ENCODE assay signal across 19 cellular contexts in the genomic region with DNA sequence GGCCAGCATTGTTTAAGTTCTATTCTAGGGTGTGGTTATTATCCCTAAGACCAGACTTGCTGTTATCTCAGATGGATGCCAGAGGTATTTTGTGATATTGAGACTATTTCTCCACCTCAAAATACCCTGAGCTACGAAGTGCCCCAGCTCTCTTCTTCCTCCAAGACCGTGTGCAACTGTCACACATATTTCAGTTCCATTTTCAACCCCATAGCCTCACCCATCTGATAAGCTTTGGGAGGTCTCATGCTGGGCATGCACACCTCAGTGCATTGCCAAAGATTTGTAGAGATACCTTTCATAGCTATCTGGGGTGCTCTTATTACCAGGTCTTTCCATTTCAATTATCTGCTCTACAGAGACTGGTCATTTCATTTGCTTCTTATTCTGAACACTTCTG.
"Had no signal": no experiment of that assay in that cellular context is flagged by ENCODE, and none has a peak within 500 bp of the region (broad histone marks: within the 10 kb centered on the region; RNA-seq: fewer than 3 reads in every experiment).

No MANE protein-coding gene starts in this region.

- H3K4me1 ChIP-seq: esophagus muscularis mucosa, foreskin keratinocyte, gastroesophageal sphincter, heart left ventricle, left lung, lower lobe of right lung had no signal

- H3K4me3 ChIP-seq: coronary artery, dorsolateral prefrontal cortex, esophagus muscularis mucosa, gastroesophageal sphincter, heart left ventricle, hepatocyte, left lung, lower lobe of right lung, mucosa of descending colon had no signal

- H3K4me3 Mint-ChIP-seq: mesothelial cell of epicardium; naive B cell; naive thymus-derived CD8-positive, alpha-beta T cell had no signal

- H3K9me3 ChIP-seq: esophagus muscularis mucosa, gastroesophageal sphincter, heart left ventricle, left lung, lower lobe of right lung had no signal

- H3K79me2 ChIP-seq: hepatocyte had no signal

- H3K4me2 ChIP-seq: hepatocyte had no signal

- H3K36me3 ChIP-seq: esophagus muscularis mucosa, gastroesophageal sphincter, heart left ventricle, left lung, lower lobe of right lung had no signal

- DNase-seq: dermis blood vessel endothelial cell; dorsolateral prefrontal cortex; effector CD4-positive, alpha-beta T cell; effector memory CD4-positive, alpha-beta T cell; foreskin keratinocyte; heart left ventricle; left cardiac atrium; left lung; left ventricle myocardium superior; lower lobe of right lung; mesenchymal stem cell; mucosa of descending colon; naive B cell; naive thymus-derived CD8-positive, alpha-beta T cell had no signal

- H2AFZ ChIP-seq: hepatocyte had no signal

- H3K27ac Mint-ChIP-seq: mesothelial cell of epicardium; naive B cell; naive thymus-derived CD8-positive, alpha-beta T cell had no signal

- H3K27me3 ChIP-seq: dorsolateral prefrontal cortex, esophagus muscularis mucosa, foreskin keratinocyte, gastroesophageal sphincter, heart left ventricle, hepatocyte, left lung had no signal

- ATAC-seq: foreskin keratinocyte; gastroesophageal sphincter; heart left ventricle; left cardiac atrium; left lung; left ventricle myocardium superior; lower lobe of right lung; mucosa of descending colon; naive thymus-derived CD8-positive, alpha-beta T cell had no signal

- H3K27me3 Mint-ChIP-seq: naive B cell; naive thymus-derived CD8-positive, alpha-beta T cell had no signal

- H3K27ac ChIP-seq: coronary artery, dorsolateral prefrontal cortex, esophagus muscularis mucosa, foreskin keratinocyte, gastroesophageal sphincter, heart left ventricle, hepatocyte, left lung, lower lobe of right lung had no signal

- H3K4me1 Mint-ChIP-seq: mesothelial cell of epicardium; naive B cell; naive thymus-derived CD8-positive, alpha-beta T cell had no signal

- H3K36me3 Mint-ChIP-seq: mesothelial cell of epicardium; naive B cell; naive thymus-derived CD8-positive, alpha-beta T cell had no signal
